ENCODE assay signal across 10 cellular contexts in genomic region chr12:58310828-58311273, GRCh38.
DNase-seq lines count a peak whose midpoint lies in the region; ATAC-seq, FAIRE-seq and TF ChIP-seq lines count a peak whose summit lies in the region.
"Had no signal": no experiment of that assay in that cellular context is flagged by ENCODE, and none has a peak within 500 bp of the region (broad histone marks: within the 10 kb centered on the region; RNA-seq: fewer than 3 reads in every experiment).

No MANE protein-coding gene starts in this region.

- DNase-seq in AG20443 (ENCODE audit: low spot score) (peak; percentile 75), glomerular visceral epithelial cell (ENCODE audit: extremely low spot score) (peak; percentile 91), GM19239 (ENCODE audit: insufficient read length, low spot score) (no peak), HK-2 (ENCODE audit: unreplicated experiment) (no peak), SKM-1 (lab: John Stamatoyannopoulos, UW; ENCODE audit: unreplicated experiment) (no peak)
- no peak for DNase-seq in stimulated activated CD4-positive, alpha-beta T cell treated with anti-CD3 and anti-CD28 coated beads, Interleukin-12 subunit alpha, Interleukin-12 subunit beta, amount 100 ng/mL, for 4 hours
- DNase-seq: KG1, left cardiac atrium had no signal

- no peak for FAIRE-seq in GM19239 (lab: Jason Lieb, UNC)

- peak; percentile 69 for ATAC-seq in HG02798 (IDR thresholded peaks at IDR 0.05; ENCODE audit: poor library complexity, unreplicated experiment)
- ATAC-seq in SK-N-SH treated with all-trans-retinoic acid at 6 μM for 48 hours, result peak; percentile 85

TF ChIP-seq in SK-N-SH treated with all-trans-retinoic acid at 6 μM for 48 hours, 23 proteins besides CTCF, POLR2A, EP300 and RAD21:
- no peak for TF ChIP-seq CSRNP3 (CRISPR knock-in tag; IDR thresholded peaks at IDR 0.05)
- no peak for TF ChIP-seq CREB5 (CRISPR knock-in tag; IDR thresholded peaks at IDR 0.05; ENCODE audit: low read depth)
- no peak for TF ChIP-seq ZC3H10 (CRISPR knock-in tag; IDR thresholded peaks at IDR 0.05)
- TF ChIP-seq ZFP3 (CRISPR knock-in tag; IDR thresholded peaks at IDR 0.05), result no peak
- TF ChIP-seq ISL1 (CRISPR knock-in tag; IDR thresholded peaks at IDR 0.05), result no peak
- no peak for TF ChIP-seq PATZ1 (CRISPR knock-in tag; IDR thresholded peaks at IDR 0.05; ENCODE audit: borderline replicate concordance)
- no peak for TF ChIP-seq ARNTL (CRISPR knock-in tag; IDR thresholded peaks at IDR 0.05; ENCODE audit: borderline replicate concordance, low read depth)
- TF ChIP-seq ZNF565 (CRISPR knock-in tag; conservative IDR thresholded peaks at IDR 0.05; ENCODE audit: low read depth), result no peak
- no peak for TF ChIP-seq SNAI2 (CRISPR knock-in tag; IDR thresholded peaks at IDR 0.05)
- TF ChIP-seq RARB (CRISPR knock-in tag; IDR thresholded peaks at IDR 0.05), result no peak
- TF ChIP-seq BACH2 (CRISPR knock-in tag; IDR thresholded peaks at IDR 0.05; ENCODE audit: borderline replicate concordance), result no peak
- no peak for TF ChIP-seq CSDC2 (CRISPR knock-in tag; IDR thresholded peaks at IDR 0.05)
- TF ChIP-seq POU6F1 (CRISPR knock-in tag; IDR thresholded peaks at IDR 0.05; ENCODE audit: borderline replicate concordance, low read depth), result no peak
- no peak for TF ChIP-seq ESRRG (CRISPR knock-in tag; IDR thresholded peaks at IDR 0.05)
- TF ChIP-seq TCF4 (CRISPR knock-in tag; IDR thresholded peaks at IDR 0.05; ENCODE audit: borderline replicate concordance), result no peak
- no peak for TF ChIP-seq TSHZ2 (CRISPR knock-in tag; IDR thresholded peaks at IDR 0.05)
- no peak for TF ChIP-seq OSR1 (CRISPR knock-in tag; IDR thresholded peaks at IDR 0.05)
- no peak for TF ChIP-seq ZNF70 (CRISPR knock-in tag; IDR thresholded peaks at IDR 0.05)

Comparison
In these comparisons a context has a peak if more than half of its experiments do, and no peak if none do; other contexts are left out.
1. DNase-seq: peak in AG20443 (single experiment) and glomerular visceral epithelial cell (single experiment); none in stimulated activated CD4-positive, alpha-beta T cell treated with anti-CD3 and anti-CD28 coated beads, Interleukin-12 subunit alpha, Interleukin-12 subunit beta, amount 100 ng/mL, for 4 hours (single experiment), GM19239 (single experiment), HK-2 (single experiment) and SKM-1 (single experiment).